ENCODE assay signal across 17 cellular contexts in the genomic region with DNA sequence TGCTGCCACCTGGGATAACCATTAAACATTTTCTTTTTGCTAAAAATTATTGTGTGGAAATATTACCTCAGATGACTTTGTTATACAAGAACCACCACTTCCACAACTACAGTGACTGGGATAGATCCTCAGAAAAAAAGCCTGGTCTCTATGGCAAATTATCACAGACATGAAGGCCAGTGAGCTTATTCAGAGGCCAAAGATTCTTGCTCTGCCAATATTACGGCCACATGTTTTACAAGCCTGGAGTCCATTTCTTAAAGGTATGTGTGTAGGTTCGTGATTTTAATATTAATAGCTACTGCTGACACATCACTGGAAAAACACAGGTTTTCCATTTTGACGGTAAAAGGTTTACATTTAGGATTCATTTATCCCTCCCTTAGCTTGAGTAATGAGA.
DNase-seq lines count a peak whose midpoint lies in the region; ATAC-seq and TF ChIP-seq lines count a peak whose summit lies in the region.
"Had no signal": no experiment of that assay in that cellular context is flagged by ENCODE, and none has a peak within 500 bp of the region (broad histone marks: within the 10 kb centered on the region; RNA-seq: fewer than 3 reads in every experiment).

No MANE protein-coding gene starts in this region.

- no peaks in the 10 kb centered on the region for H3K9me3 ChIP-seq in DOHH2 (ENCODE audit: control insufficient read depth, insufficient read depth, low read length)
- H3K9me3 ChIP-seq in PC-3 (ENCODE audit: low read length), result no peaks in the 10 kb centered on the region
- H3K9me3 ChIP-seq in osteoblast (ENCODE audit: low read depth, low read length), result no peaks in the 10 kb centered on the region
- H3K9me3 ChIP-seq: esophagus muscularis mucosa, SK-N-SH had no signal

- peak overlapping the region; percentile 21; the same call in 1 of the 2 replicates for H3K9ac ChIP-seq in PC-3 (ENCODE audit: low read length)
- H3K9ac ChIP-seq: SK-N-SH had no signal

- H3K79me2 ChIP-seq in DOHH2 (ENCODE audit: control insufficient read depth, low read length) (peaks cover 45% of the 10 kb centered on the region), PC-3 (ENCODE audit: low read length) (peaks cover 85% of the 10 kb centered on the region), osteoblast (ENCODE audit: insufficient read depth, low read length) (peaks cover 67% of the 10 kb centered on the region)

- CTCF ChIA-PET in PC-3 (lab: Charles Lee), result no interaction called here

- ATAC-seq in PC-3, result no peak
- no peak for ATAC-seq in GM19035 (IDR thresholded peaks at IDR 0.05; ENCODE audit: unreplicated experiment)

- no peak for TF ChIP-seq CTCF in DOHH2 (IDR thresholded peaks at IDR 0.05; ENCODE audit: low read depth, low read length, poor library complexity, severe bottlenecking)
- no peak for TF ChIP-seq CTCF in PC-3 (conservative IDR thresholded peaks at IDR 0.05; ENCODE audit: low read depth, low read length)
- TF ChIP-seq CTCF in brain microvascular endothelial cell (IDR thresholded peaks at IDR 0.05; ENCODE audit: low read depth, low read length, missing control alignments), result no peak
- no peak for TF ChIP-seq CTCF in osteoblast (IDR thresholded peaks at IDR 0.05; ENCODE audit: extremely low read depth, low read depth, low read length)

- no peak for DNase-seq in PC-3
- DNase-seq in brain microvascular endothelial cell, result no peak
- no peak for DNase-seq in osteoblast (ENCODE audit: insufficient read length, low spot score, missing footprints)
- DNase-seq in DMS53 treated with DMSO at 0.1 percent for 48 hours (lab: John Stamatoyannopoulos, UW; ENCODE audit: unreplicated experiment), result no peak
- no peak for DNase-seq in dermis blood vessel endothelial cell
- DNase-seq in NCI-H2081 treated with DMSO at 0.1 percent for 48 hours (lab: John Stamatoyannopoulos, UW), result no peak
- DNase-seq: CD8-positive, alpha-beta memory T cell; DMS79 treated with DMSO at 0.1 percent for 48 hours; GOT3; MM.1S; NCI-H1436 treated with DMSO at 0.1 percent for 48 hours; SK-N-SH; T1000 had no signal

- POLR2A ChIA-PET in PC-3 (lab: Charles Lee; ENCODE audit: unreplicated experiment), result no interaction called here

- in situ Hi-C loops in brain microvascular endothelial cell (cut with HindIII; ENCODE audit: low pct_ligation_motif_present, low sequenced_read_pairs), result no loop called here

- no peak overlapping the region for H2AFZ ChIP-seq in PC-3 (ENCODE audit: low read length)
- no peak overlapping the region for H2AFZ ChIP-seq in osteoblast (ENCODE audit: low read length)

- H3K36me3 ChIP-seq in DOHH2 (ENCODE audit: control insufficient read depth, low read length) (no peaks in the 10 kb centered on the region), PC-3 (ENCODE audit: low read depth, low read length) (no peaks in the 10 kb centered on the region), brain microvascular endothelial cell (replicated peaks) (no peaks in the 10 kb centered on the region), osteoblast (ENCODE audit: insufficient read depth, low read length) (peaks cover 5% of the 10 kb centered on the region)
- H3K36me3 ChIP-seq: esophagus muscularis mucosa had no signal

- H3K4me2 ChIP-seq in DOHH2 (ENCODE audit: low read length) (peak overlapping the region; percentile 52), PC-3 (ENCODE audit: low read length) (peak overlapping the region; percentile 51), osteoblast (ENCODE audit: insufficient read depth, low read length) (no peak overlapping the region)
- H3K4me2 ChIP-seq: SK-N-SH had no signal

- peaks cover 2% of the 10 kb centered on the region; the same call in 1 of the 2 replicates for H3F3A ChIP-seq in DOHH2 (ENCODE audit: control insufficient read depth, insufficient read depth)
- H3F3A ChIP-seq in PC-3 (ENCODE audit: low read length, unreplicated experiment), result peaks cover 8% of the 10 kb centered on the region

- H3K4me3 ChIP-seq in DOHH2 (ENCODE audit: low read length), result no peak overlapping the region
- no peak overlapping the region for H3K4me3 ChIP-seq in PC-3 (ENCODE audit: low read length)
- no peak overlapping the region for H3K4me3 ChIP-seq in brain microvascular endothelial cell (ENCODE audit: low read depth, low read length)
- no peak overlapping the region for H3K4me3 ChIP-seq in osteoblast (ENCODE audit: insufficient read depth, low read length)
- H3K4me3 ChIP-seq: esophagus muscularis mucosa had no signal

- no TSS peak for BruUV-seq in PC-3 (replicated peaks; lab: Mats Ljungman, UMichigan)

- H3K27ac ChIP-seq in DOHH2 (ENCODE audit: low read depth, low read length), result no peak overlapping the region
- H3K27ac ChIP-seq in PC-3 (ENCODE audit: low read length), result peak overlapping the region; percentile 89
- H3K27ac ChIP-seq in brain microvascular endothelial cell, result peak overlapping the region; percentile 92
- peak overlapping the region; percentile 98 for H3K27ac ChIP-seq in osteoblast (ENCODE audit: low read depth, low read length)
- H3K27ac ChIP-seq: esophagus muscularis mucosa, HL-60 had no signal

- intact Hi-C loops in PC-3 (cut with micrococcal nuclease), result no loop called here

- H3K27me3 ChIP-seq in DOHH2 (ENCODE audit: control insufficient read depth, low read length) (no peaks in the 10 kb centered on the region), PC-3 (ENCODE audit: low read length) (no peaks in the 10 kb centered on the region), brain microvascular endothelial cell (replicated peaks) (no peaks in the 10 kb centered on the region), osteoblast (ENCODE audit: insufficient read depth, low read length) (no peaks in the 10 kb centered on the region)
- H3K27me3 ChIP-seq: esophagus muscularis mucosa had no signal

- H3K9me2 ChIP-seq in DOHH2 (replicated peaks; ENCODE audit: control insufficient read depth, low read length) (no peaks in the 10 kb centered on the region), PC-3 (replicated peaks; ENCODE audit: low read length) (no peaks in the 10 kb centered on the region)
- H3K9me2 ChIP-seq: SK-N-SH had no signal

- peaks cover 47% of the 10 kb centered on the region for H3K4me1 ChIP-seq in DOHH2 (ENCODE audit: control insufficient read depth, low read length)
- H3K4me1 ChIP-seq in PC-3 (ENCODE audit: insufficient read depth, low read length), result peaks cover 75% of the 10 kb centered on the region
- peaks cover 74% of the 10 kb centered on the region for H3K4me1 ChIP-seq in osteoblast (ENCODE audit: insufficient read depth, low read length)

- no peaks in the 10 kb centered on the region for H4K20me1 ChIP-seq in DOHH2 (ENCODE audit: control insufficient read depth, insufficient read depth, low read depth, low read length)
- no peaks in the 10 kb centered on the region for H4K20me1 ChIP-seq in PC-3 (ENCODE audit: low read length)
- no peaks in the 10 kb centered on the region for H4K20me1 ChIP-seq in osteoblast (ENCODE audit: insufficient read depth, low read length)
